ENCODE assay signal across 8 cellular contexts in the genomic region with DNA sequence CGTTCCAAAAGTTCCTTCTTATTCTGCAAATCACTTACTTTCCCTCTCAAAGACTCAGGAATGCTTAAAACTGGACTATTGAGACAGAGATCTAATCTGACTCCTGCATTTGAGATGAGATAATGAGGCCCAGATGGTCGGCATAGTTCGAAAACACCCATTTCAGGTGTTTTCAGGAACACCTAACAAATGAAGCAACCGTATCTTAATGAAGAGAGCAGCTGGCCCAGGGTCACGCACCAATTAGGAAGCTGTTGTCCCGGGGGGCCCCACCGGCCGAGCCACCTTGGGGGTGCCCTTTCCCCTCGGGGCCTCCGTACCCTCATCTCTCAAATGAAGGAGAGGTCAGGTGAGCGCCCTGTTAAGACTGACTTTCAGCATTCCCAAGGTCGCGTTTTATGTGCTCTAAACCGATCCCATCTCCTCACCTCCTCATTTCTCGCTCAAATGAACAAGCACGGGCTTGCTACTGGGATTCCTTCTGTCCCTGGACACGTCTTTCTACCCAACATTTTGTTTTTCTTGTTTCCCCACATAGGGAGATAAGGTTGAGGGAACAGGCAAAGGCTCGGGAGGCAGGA. TPM values are rescaled to one million over a fixed set of nuclear protein-coding genes. Genes with fewer than 3 reads are reported as not detected.
A peak's percentile ranks its signal among the peaks of the same experiment; 100 is the strongest.
DNase-seq lines count a peak whose midpoint lies in the region; ATAC-seq and TF ChIP-seq lines count a peak whose summit lies in the region.

No MANE protein-coding gene starts in this region.

- H3K27ac Mint-ChIP-seq in HFFc6 (no peak overlapping the region), brain (peak overlapping the region; percentile 74 to 86 (median 76))

- intact Hi-C loops in thyroid gland (cut with DNase I): no loop called here

- peaks cover 20 to 22% of the 10 kb centered on the region in 2 donors for H3K4me1 ChIP-seq in thyroid gland

- H3K36me3 Mint-ChIP-seq in HFFc6 (ENCODE audit: low read depth): no peaks in the 10 kb centered on the region
- peaks cover 13% of the 10 kb centered on the region for H3K36me3 Mint-ChIP-seq in brain

- H3K27ac ChIP-seq in 22Rv1 (peak overlapping the region; percentile 47), thyroid gland (peak overlapping the region in 1 of 3 donors; percentile 21)

- H3K27me3 Mint-ChIP-seq in HFFc6 (ENCODE audit: insufficient read depth) (peaks cover 8% of the 10 kb centered on the region), brain (peaks cover 7% of the 10 kb centered on the region)

- TF ChIP-seq POLR2A in thyroid gland (IDR thresholded peaks at IDR 0.05): no peak

- DNase-seq in HFFc6 (no peak), left kidney (ENCODE audit: low read depth, low spot score) (peak; percentile 41), thyroid gland (no peak), dedifferentiated amniotic fluid mesenchymal stem cell (ENCODE audit: extremely low spot score) (no peak), NCI-H2029 treated with DMSO at 0.1 percent for 48 hours (lab: John Stamatoyannopoulos, UW) (no peak)

- no peak for ATAC-seq in HG03095 (IDR thresholded peaks at IDR 0.05; ENCODE audit: unreplicated experiment)

- H3K27me3 ChIP-seq in thyroid gland: no peaks in the 10 kb centered on the region

- H3K4me3 Mint-ChIP-seq in HFFc6 (peak overlapping the region; percentile 98), brain (peak overlapping the region; percentile 98 to 100 (median 100))

- peaks cover 0 to 3% of the 10 kb centered on the region in 2 donors for H3K36me3 ChIP-seq in thyroid gland

- H3K9me3 Mint-ChIP-seq in HFFc6 (no peaks in the 10 kb centered on the region), brain (peaks cover 5 to 13% (median 6%) of the 10 kb centered on the region in 5 experiments)

- peak overlapping the region; percentile 78 to 90 (median 87) for H3K4me3 ChIP-seq in thyroid gland (replicated peaks in 1 of 3)

- TF ChIP-seq CTCF in 22Rv1 (IDR thresholded peaks at IDR 0.05) (no peak), HFFc6 (IDR thresholded peaks at IDR 0.05) (no peak), brain (conservative IDR thresholded peaks at IDR 0.05) (no peak), thyroid gland (IDR thresholded peaks at IDR 0.05) (no peak)

- peaks cover 11% of the 10 kb centered on the region for H3K4me1 Mint-ChIP-seq in HFFc6 (ENCODE audit: low read depth)
- H3K4me1 Mint-ChIP-seq in brain: peaks cover 55% of the 10 kb centered on the region

- H3K9me3 ChIP-seq in thyroid gland: no peaks in the 10 kb centered on the region

- WGBS in thyroid gland, 2 donors: 11 to 14% methylated on average over 18 of the region's 18 CpGs

RNA-seq across cellular contexts. Expression of gene LRPAP1, which starts 0.8 kb away (rescaled TPM):
- 100 to 1,000 TPM; 130 to 175 (median 161) TPM for total RNA-seq in HFFc6 (2021; fragmentation: NEBNext Ultra II Directional; extraction: Animal tissue kit (Norgen Biotek cat#: 25700))
- 165 TPM for polyA plus RNA-seq in brain (ENCODE audit: insufficient read depth, low read depth, low replicate concordance)
- 100 to 1,000 TPM; 168 to 320 (median 259) TPM for total RNA-seq in thyroid gland
